In genomic region chr19:18156841-18157464, GRCh38 we compare ENCODE assay signal across 1 cellular context.
A peak's percentile ranks its signal among the peaks of the same experiment; 100 is the strongest.
TF ChIP-seq lines count a peak whose summit lies in the region.

No MANE protein-coding gene starts in this region.

TF ChIP-seq in HepG2, 621 proteins besides CTCF, POLR2A, EP300 and RAD21 (continued from another document):
- TF ChIP-seq ARID4A (CRISPR knock-in tag; IDR thresholded peaks at IDR 0.05; ENCODE audit: borderline replicate concordance) = peak; percentile 38; the same call in 1 of the 2 replicates
- TF ChIP-seq ZFY (CRISPR knock-in tag; IDR thresholded peaks at IDR 0.05) = peak; percentile 44; the same call in 1 of the 2 replicates
- TF ChIP-seq KDM2A (CRISPR knock-in tag; IDR thresholded peaks at IDR 0.05; ENCODE audit: borderline replicate concordance, low read depth) = peak; percentile 36; the same call in 1 of the 2 replicates
- TF ChIP-seq RFX5 (IDR thresholded peaks at IDR 0.05; ENCODE audit: low read depth, low read length) = peak; percentile 92
- peak; percentile 70 for TF ChIP-seq RBFOX2 (IDR thresholded peaks at IDR 0.05; ENCODE audit: low read depth, low read length)
- 0 out of 2 replicates have a peak, but pooled peaks have one; percentile 17 for TF ChIP-seq SP5 (CRISPR knock-in tag; IDR thresholded peaks at IDR 0.05; ENCODE audit: borderline replicate concordance, low read depth)
- TF ChIP-seq ZBTB42 (CRISPR knock-in tag; IDR thresholded peaks at IDR 0.05) = no peak
- 0 out of 2 replicates have a peak, but pooled peaks have one; percentile 40 for TF ChIP-seq DMAP1 (CRISPR knock-in tag; IDR thresholded peaks at IDR 0.05)
